11 cellular contexts compared by ENCODE assay signal in genomic region chr9:122016789-122017188, GRCh38.
DNase-seq lines count a peak whose midpoint lies in the region; ATAC-seq and TF ChIP-seq lines count a peak whose summit lies in the region.
"Had no signal": no experiment of that assay in that cellular context is flagged by ENCODE, and none has a peak within 500 bp of the region (broad histone marks: within the 10 kb centered on the region; RNA-seq: fewer than 3 reads in every experiment).

No MANE protein-coding gene starts in this region.

- intact Hi-C loops in activated CD8-positive, alpha-beta T cell treated with anti-CD3 and anti-CD28 coated beads for 36 hours (cut with micrococcal nuclease): no loop called here

- H3K4me3 Mint-ChIP-seq in activated CD8-positive, alpha-beta T cell treated with anti-CD3 and anti-CD28 coated beads for 36 hours: no peak overlapping the region
- H3K4me3 Mint-ChIP-seq in activated CD8-positive, alpha-beta T cell treated with anti-CD3 and anti-CD28 coated beads, Interleukin-2, amount 10 ng/mL, durations not matched to agents 7 days and 5 days: no peak overlapping the region
- H3K4me3 Mint-ChIP-seq in activated CD4-positive, alpha-beta T cell treated with anti-CD3 and anti-CD28 coated beads, Interleukin-2, amount 10 ng/mL, durations not matched to agents 7 days and 5 days: no peak overlapping the region

- H4K20me1 ChIP-seq in SU-DHL-6 (ENCODE audit: low read depth, low read length) (no peaks in the 10 kb centered on the region), hepatocyte (ENCODE audit: insufficient read depth, poor library complexity, severe bottlenecking) (no peaks in the 10 kb centered on the region)

- POLR2A ChIA-PET in activated CD8-positive, alpha-beta T cell treated with anti-CD3 and anti-CD28 coated beads for 36 hours (lab: Charles Lee): no interaction called here
- POLR2A ChIA-PET in activated CD8-positive, alpha-beta T cell treated with anti-CD3 and anti-CD28 coated beads, Interleukin-2, amount 10 ng/mL, durations not matched to agents 7 days and 5 days (lab: Charles Lee): no interaction called here
- POLR2A ChIA-PET in activated CD4-positive, alpha-beta T cell treated with anti-CD3 and anti-CD28 coated beads, Interleukin-2, amount 10 ng/mL, durations not matched to agents 7 days and 5 days (lab: Charles Lee): no interaction called here

- H2AFZ ChIP-seq in SU-DHL-6 (ENCODE audit: low read depth, low read length, severe bottlenecking): no peak overlapping the region
- no peak overlapping the region for H2AFZ ChIP-seq in hepatocyte

- CTCF ChIA-PET in activated CD8-positive, alpha-beta T cell treated with anti-CD3 and anti-CD28 coated beads for 36 hours (lab: Charles Lee): no interaction called here
- CTCF ChIA-PET in activated CD8-positive, alpha-beta T cell treated with anti-CD3 and anti-CD28 coated beads, Interleukin-2, amount 10 ng/mL, durations not matched to agents 7 days and 5 days (lab: Charles Lee): no interaction called here
- CTCF ChIA-PET in activated CD4-positive, alpha-beta T cell treated with anti-CD3 and anti-CD28 coated beads, Interleukin-2, amount 10 ng/mL, durations not matched to agents 7 days and 5 days (lab: Charles Lee): no interaction called here

- H3K9me2 ChIP-seq in SU-DHL-6 (replicated peaks; ENCODE audit: insufficient read depth, low read length): no peaks in the 10 kb centered on the region
- no peaks in the 10 kb centered on the region for H3K9me2 ChIP-seq in hepatocyte (replicated peaks; ENCODE audit: insufficient read depth)

- H3K9me3 ChIP-seq in SU-DHL-6 (ENCODE audit: insufficient read depth, low read length): no peaks in the 10 kb centered on the region
- H3K9me3 ChIP-seq in hepatocyte (ENCODE audit: low read depth): no peaks in the 10 kb centered on the region
- H3K9me3 ChIP-seq in thoracic aorta: no peaks in the 10 kb centered on the region
- H3K9me3 ChIP-seq: upper lobe of left lung had no signal

- no peak overlapping the region for H3K4me2 ChIP-seq in SU-DHL-6 (ENCODE audit: low read depth, low read length, poor library complexity, severe bottlenecking)
- no peak overlapping the region for H3K4me2 ChIP-seq in hepatocyte

- H3F3A ChIP-seq in SU-DHL-6 (ENCODE audit: insufficient read depth): no peaks in the 10 kb centered on the region

- H3K9ac ChIP-seq in SU-DHL-6 (ENCODE audit: low read length): no peak overlapping the region

- H3K27ac ChIP-seq in SU-DHL-6 (ENCODE audit: low read depth, low read length) (no peak overlapping the region), hepatocyte (no peak overlapping the region), thoracic aorta (no peak overlapping the region)
- H3K27ac ChIP-seq: upper lobe of left lung had no signal

- TF ChIP-seq CTCF in activated CD8-positive, alpha-beta T cell treated with anti-CD3 and anti-CD28 coated beads for 36 hours (IDR thresholded peaks at IDR 0.05): no peak
- peak; percentile 37 for TF ChIP-seq CTCF in SU-DHL-6 (IDR thresholded peaks at IDR 0.05; ENCODE audit: insufficient read depth, low read length, poor library complexity, severe bottlenecking)
- TF ChIP-seq CTCF in hepatocyte (IDR thresholded peaks at IDR 0.05; ENCODE audit: poor library complexity): peak; percentile 45
- TF ChIP-seq CTCF in thoracic aorta (IDR thresholded peaks at IDR 0.05): peak; percentile 24

- no peaks in the 10 kb centered on the region for H3K27me3 Mint-ChIP-seq in activated CD8-positive, alpha-beta T cell treated with anti-CD3 and anti-CD28 coated beads for 36 hours
- no peaks in the 10 kb centered on the region for H3K27me3 Mint-ChIP-seq in activated CD8-positive, alpha-beta T cell treated with anti-CD3 and anti-CD28 coated beads, Interleukin-2, amount 10 ng/mL, durations not matched to agents 7 days and 5 days (ENCODE audit: low read depth)
- H3K27me3 Mint-ChIP-seq in activated CD4-positive, alpha-beta T cell treated with anti-CD3 and anti-CD28 coated beads, Interleukin-2, amount 10 ng/mL, durations not matched to agents 7 days and 5 days: no peaks in the 10 kb centered on the region

- H3K27me3 ChIP-seq in SU-DHL-6 (ENCODE audit: low read length): no peaks in the 10 kb centered on the region
- H3K27me3 ChIP-seq in hepatocyte: no peaks in the 10 kb centered on the region
- H3K27me3 ChIP-seq in thoracic aorta (replicated peaks; ENCODE audit: insufficient read depth): no peaks in the 10 kb centered on the region
- H3K27me3 ChIP-seq: upper lobe of left lung had no signal

- H3K36me3 ChIP-seq in SU-DHL-6 (ENCODE audit: low read length): no peaks in the 10 kb centered on the region
- H3K36me3 ChIP-seq in hepatocyte (replicated peaks; ENCODE audit: insufficient read depth, low read depth): no peaks in the 10 kb centered on the region
- H3K36me3 ChIP-seq in thoracic aorta: no peaks in the 10 kb centered on the region
- H3K36me3 ChIP-seq: upper lobe of left lung had no signal

- H3K4me1 Mint-ChIP-seq in activated CD8-positive, alpha-beta T cell treated with anti-CD3 and anti-CD28 coated beads for 36 hours (ENCODE audit: low read depth): peaks cover 6% of the 10 kb centered on the region
- H3K4me1 Mint-ChIP-seq in activated CD8-positive, alpha-beta T cell treated with anti-CD3 and anti-CD28 coated beads, Interleukin-2, amount 10 ng/mL, durations not matched to agents 7 days and 5 days (ENCODE audit: low read depth): no peaks in the 10 kb centered on the region
- H3K4me1 Mint-ChIP-seq in activated CD4-positive, alpha-beta T cell treated with anti-CD3 and anti-CD28 coated beads, Interleukin-2, amount 10 ng/mL, durations not matched to agents 7 days and 5 days: no peaks in the 10 kb centered on the region

- no peak for ATAC-seq in activated CD8-positive, alpha-beta T cell treated with anti-CD3 and anti-CD28 coated beads for 36 hours
- ATAC-seq in activated CD8-positive, alpha-beta T cell treated with anti-CD3 and anti-CD28 coated beads, Interleukin-2, amount 10 ng/mL, durations not matched to agents 7 days and 5 days: no peak
- ATAC-seq in thoracic aorta (ENCODE audit: insufficient number of reproducible peaks, low FRiP score, low read depth): no peak
- ATAC-seq in GM21447 (IDR thresholded peaks at IDR 0.05; ENCODE audit: unreplicated experiment): no peak

- WGBS in hepatocyte (ENCODE audit: low lambda C conversion rate, missing lambda C conversion rate): 25% methylated on average over 6 of the region's 6 CpGs

- H3K4me1 ChIP-seq in hepatocyte (ENCODE audit: insufficient read depth) (no peaks in the 10 kb centered on the region), thoracic aorta (ENCODE audit: control insufficient read depth in 1 of 2, low read depth in 2 of 2) (peaks cover 12 to 46% of the 10 kb centered on the region in 2 donors)

- no peaks in the 10 kb centered on the region for H3K79me2 ChIP-seq in SU-DHL-6 (ENCODE audit: insufficient read depth, low read length)
- H3K79me2 ChIP-seq in hepatocyte: no peaks in the 10 kb centered on the region

- H3K4me3 ChIP-seq in SU-DHL-6 (ENCODE audit: insufficient read depth, low read length, poor library complexity, severe bottlenecking) (no peak overlapping the region), hepatocyte (no peak overlapping the region), thoracic aorta (no peak overlapping the region)
- H3K4me3 ChIP-seq: upper lobe of left lung had no signal

- peak; percentile 4 for DNase-seq in activated CD8-positive, alpha-beta T cell treated with anti-CD3 and anti-CD28 coated beads for 36 hours
- DNase-seq in activated CD8-positive, alpha-beta T cell treated with anti-CD3 and anti-CD28 coated beads, Interleukin-2, amount 10 ng/mL, durations not matched to agents 7 days and 5 days: no peak
- DNase-seq in hepatocyte (ENCODE audit: low spot score): no peak
- no peak for DNase-seq in thoracic aorta (ENCODE audit: low spot score)
- no peak for DNase-seq in activated CD4-positive, alpha-beta T cell treated with anti-CD3 and anti-CD28 coated beads, Interleukin-2, amount 10 ng/mL, durations not matched to agents 7 days and 5 days
- DNase-seq in stimulated activated CD4-positive, alpha-beta T cell treated with anti-CD3 and anti-CD28 coated beads, Interleukin-4, amount 100 ng/mL, for 24 hours: no peak
- DNase-seq: activated naive CD4-positive, alpha-beta T cell; NCI-H1930; upper lobe of left lung had no signal

- no peak overlapping the region for H3K27ac Mint-ChIP-seq in activated CD8-positive, alpha-beta T cell treated with anti-CD3 and anti-CD28 coated beads for 36 hours
- H3K27ac Mint-ChIP-seq in activated CD8-positive, alpha-beta T cell treated with anti-CD3 and anti-CD28 coated beads, Interleukin-2, amount 10 ng/mL, durations not matched to agents 7 days and 5 days: no peak overlapping the region
- H3K27ac Mint-ChIP-seq in activated CD4-positive, alpha-beta T cell treated with anti-CD3 and anti-CD28 coated beads, Interleukin-2, amount 10 ng/mL, durations not matched to agents 7 days and 5 days: no peak overlapping the region

- H3K9me3 Mint-ChIP-seq in activated CD8-positive, alpha-beta T cell treated with anti-CD3 and anti-CD28 coated beads for 36 hours: no peaks in the 10 kb centered on the region
- no peaks in the 10 kb centered on the region for H3K9me3 Mint-ChIP-seq in activated CD8-positive, alpha-beta T cell treated with anti-CD3 and anti-CD28 coated beads, Interleukin-2, amount 10 ng/mL, durations not matched to agents 7 days and 5 days (ENCODE audit: insufficient read depth)
- no peaks in the 10 kb centered on the region for H3K9me3 Mint-ChIP-seq in activated CD4-positive, alpha-beta T cell treated with anti-CD3 and anti-CD28 coated beads, Interleukin-2, amount 10 ng/mL, durations not matched to agents 7 days and 5 days

- H3K36me3 Mint-ChIP-seq in activated CD8-positive, alpha-beta T cell treated with anti-CD3 and anti-CD28 coated beads for 36 hours (ENCODE audit: low read depth): no peaks in the 10 kb centered on the region
- H3K36me3 Mint-ChIP-seq in activated CD8-positive, alpha-beta T cell treated with anti-CD3 and anti-CD28 coated beads, Interleukin-2, amount 10 ng/mL, durations not matched to agents 7 days and 5 days (ENCODE audit: low read depth): no peaks in the 10 kb centered on the region
- peaks cover 1% of the 10 kb centered on the region for H3K36me3 Mint-ChIP-seq in activated CD4-positive, alpha-beta T cell treated with anti-CD3 and anti-CD28 coated beads, Interleukin-2, amount 10 ng/mL, durations not matched to agents 7 days and 5 days (ENCODE audit: low read depth)
